In the genomic region with DNA sequence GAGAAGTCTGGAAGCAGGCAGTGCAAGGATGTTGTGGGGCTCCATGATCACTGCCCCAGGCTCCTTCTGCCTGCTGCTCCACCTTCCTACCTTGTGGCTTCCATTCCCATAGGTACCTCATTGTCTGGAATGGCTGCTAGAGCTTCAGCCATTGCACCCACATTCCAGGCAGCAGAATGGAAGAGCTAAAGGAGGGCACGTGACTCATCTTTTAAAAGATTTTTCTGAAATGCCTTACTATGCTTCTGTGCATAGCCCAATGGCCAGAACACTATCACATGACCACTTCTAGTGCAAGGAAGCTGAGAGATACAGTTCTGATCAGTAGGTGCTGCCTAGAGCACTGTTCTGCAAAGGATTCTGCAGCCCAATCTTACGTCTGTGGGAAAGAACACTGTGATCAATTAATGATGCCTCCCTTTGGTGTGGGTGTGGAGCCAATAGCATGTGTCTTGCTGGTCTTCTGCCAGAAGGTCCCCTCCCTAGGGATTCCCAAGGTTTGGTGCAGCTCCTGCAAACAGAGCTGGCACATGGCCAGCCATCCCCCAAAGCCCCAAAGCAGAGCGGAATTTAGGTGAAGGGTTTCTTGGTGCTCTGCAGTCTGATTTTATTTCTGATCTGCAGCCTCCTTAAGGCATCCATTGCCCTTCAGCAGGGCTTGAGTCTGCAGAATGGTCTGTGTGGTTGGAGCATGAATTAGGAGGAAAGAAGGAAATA, we compare ENCODE assay signal across 18 cellular contexts. TPM values are rescaled to one million over a fixed set of nuclear protein-coding genes. Genes with fewer than 3 reads are reported as not detected.
"Had no signal": no experiment of that assay in that cellular context is flagged by ENCODE, and none has a peak within 500 bp of the region (broad histone marks: within the 10 kb centered on the region; RNA-seq: fewer than 3 reads in every experiment).

No MANE protein-coding gene starts in this region.

- DNase-seq: activated B cell treated with CpG ODN at 0.5 μM for 24 hours; activated effector memory CD4-positive, alpha-beta T cell treated with anti-CD3 and anti-CD28 coated beads, Interleukin-2, amount 50 U/mL, for 16 hours; activated T-cell treated with anti-CD3 and anti-CD28 coated beads, Interleukin-2, amount 50 U/mL, for 24 hours; amygdala; brain microvascular endothelial cell; dorsolateral prefrontal cortex; kidney; mesendoderm; right cardiac atrium; SK-N-SH; stimulated activated CD4-positive, alpha-beta T cell treated with anti-CD3 and anti-CD28 coated beads, Interleukin-2, amount 100 ng/mL, for 24 hours; stimulated activated naive CD4-positive, alpha-beta T cell had no signal

- H3K9me3 ChIP-seq: esophagus muscularis mucosa, SK-N-SH had no signal

- H3K27ac ChIP-seq: brain microvascular endothelial cell, dorsolateral prefrontal cortex, esophagus muscularis mucosa had no signal

- H3K27me3 Mint-ChIP-seq: type B pancreatic cell had no signal

- H3K9ac ChIP-seq: SK-N-SH had no signal

- H3K9me3 Mint-ChIP-seq: activated B cell treated with CpG ODN at 0.5 μM for 24 hours; activated naive CD4-positive, alpha-beta T cell treated with anti-CD3 and anti-CD28 coated beads, Interleukin-2, amount 50 U/mL, for 72 hours; activated T-cell treated with anti-CD3 and anti-CD28 coated beads, Interleukin-2, amount 50 U/mL, for 24 hours; type B pancreatic cell had no signal

- FAIRE-seq: endometrium, kidney had no signal

- H3K27ac Mint-ChIP-seq: activated B cell treated with CpG ODN at 0.5 μM for 24 hours; activated T-cell treated with anti-CD3 and anti-CD28 coated beads, Interleukin-2, amount 50 U/mL, for 24 hours had no signal

- H3K4me1 Mint-ChIP-seq: activated B cell treated with CpG ODN at 0.5 μM for 24 hours had no signal

- H3K4me3 ChIP-seq: dorsolateral prefrontal cortex, esophagus muscularis mucosa had no signal

- H3K36me3 Mint-ChIP-seq: activated naive CD4-positive, alpha-beta T cell treated with anti-CD3 and anti-CD28 coated beads, Interleukin-2, amount 50 U/mL, for 72 hours; type B pancreatic cell had no signal

- H3K27me3 ChIP-seq: brain microvascular endothelial cell, dorsolateral prefrontal cortex, esophagus muscularis mucosa had no signal

- H3K36me3 ChIP-seq: brain microvascular endothelial cell, esophagus muscularis mucosa had no signal

- H3K4me2 ChIP-seq: SK-N-SH had no signal

- ATAC-seq: activated naive CD4-positive, alpha-beta T cell treated with anti-CD3 and anti-CD28 coated beads, Interleukin-2, amount 50 U/mL, for 72 hours; right cardiac atrium had no signal

- H3K4me3 Mint-ChIP-seq: activated B cell treated with CpG ODN at 0.5 μM for 24 hours; activated T-cell treated with anti-CD3 and anti-CD28 coated beads, Interleukin-2, amount 50 U/mL, for 24 hours had no signal

RNA-seq across cellular contexts. Expression of a gene that starts 34.3 kb away (rescaled TPM):
- total RNA-seq: activated B cell treated with CpG ODN at 0.5 μM for 24 hours; activated naive CD4-positive, alpha-beta T cell treated with anti-CD3 and anti-CD28 coated beads, Interleukin-2, amount 50 U/mL, for 72 hours; fibroblast of villous mesenchyme; T-helper 1 cell treated with Interleukin-12 subunit alpha and Interleukin-12 subunit beta and Interleukin-4 antibody, amounts not matched to agents 30 ng/mL and 1 ng/mL, for 36 hours had no signal
